Comparison of ENCODE assay signal across 12 cellular contexts in the genomic region with DNA sequence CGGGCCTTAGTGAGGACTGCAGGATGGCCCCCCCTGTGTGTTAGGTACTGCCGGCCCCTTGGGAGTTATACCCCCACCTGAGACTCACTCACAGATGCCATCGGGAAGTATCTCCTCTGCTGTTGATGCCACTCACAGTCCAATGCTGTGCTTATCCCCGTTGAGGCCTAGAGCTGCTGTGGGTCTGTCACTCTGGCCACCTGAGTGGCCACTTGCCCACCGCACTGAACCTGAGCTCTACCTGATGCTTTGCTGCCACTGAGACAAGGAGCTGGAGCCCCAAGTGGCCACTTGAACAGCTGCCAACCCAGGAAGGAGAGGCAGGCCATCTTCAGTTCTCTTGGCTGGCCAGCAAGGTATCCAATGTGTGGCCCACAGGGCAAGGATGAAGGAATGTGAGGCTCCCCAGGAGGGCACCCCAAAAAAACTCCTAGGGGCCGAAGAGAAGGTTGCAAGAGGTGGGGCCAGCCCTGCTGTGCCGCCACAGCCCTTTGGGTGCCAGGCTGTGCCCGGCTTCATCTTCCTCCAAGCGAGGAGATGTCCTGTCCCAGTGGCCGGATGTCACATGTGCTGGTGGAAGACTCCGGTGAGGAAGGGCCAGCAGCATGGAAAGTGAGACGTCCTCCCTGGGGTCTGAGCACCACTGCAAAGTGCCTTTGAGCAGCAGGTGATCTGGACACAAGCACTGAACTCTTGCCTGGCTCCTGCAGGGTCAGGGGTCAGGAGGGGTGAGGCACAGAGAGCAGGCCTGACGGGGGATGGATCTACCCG.
"Had no signal": no experiment of that assay in that cellular context is flagged by ENCODE, and none has a peak within 500 bp of the region (broad histone marks: within the 10 kb centered on the region; RNA-seq: fewer than 3 reads in every experiment).

No MANE protein-coding gene starts in this region.

- H3K9me3 ChIP-seq: heart right ventricle, pancreas had no signal

- H3K9me3 Mint-ChIP-seq: activated naive CD8-positive, alpha-beta T cell treated with anti-CD3 and anti-CD28 coated beads, Interleukin-2, amount 10 ng/mL, durations not matched to agents 7 days and 5 days; naive B cell; type B pancreatic cell had no signal

- H3K36me3 ChIP-seq: heart right ventricle, pancreas had no signal

- FAIRE-seq: frontal cortex, pancreas had no signal

- H3K27me3 Mint-ChIP-seq: activated naive CD8-positive, alpha-beta T cell treated with anti-CD3 and anti-CD28 coated beads, Interleukin-2, amount 10 ng/mL, durations not matched to agents 7 days and 5 days had no signal

- H3K27ac Mint-ChIP-seq: activated naive CD8-positive, alpha-beta T cell treated with anti-CD3 and anti-CD28 coated beads, Interleukin-2, amount 10 ng/mL, durations not matched to agents 7 days and 5 days had no signal

- H3K4me3 ChIP-seq: heart right ventricle, pancreas had no signal

- H3K27me3 ChIP-seq: pancreas had no signal

- H3K36me3 Mint-ChIP-seq: activated naive CD8-positive, alpha-beta T cell treated with anti-CD3 and anti-CD28 coated beads, Interleukin-2, amount 10 ng/mL, durations not matched to agents 7 days and 5 days; naive B cell; type B pancreatic cell had no signal

- H3K27ac ChIP-seq: pancreas had no signal

- ATAC-seq: heart right ventricle, pancreas, SK-N-SH treated with all-trans-retinoic acid at 6 μM for 48 hours had no signal

- DNase-seq: activated CD4-positive, alpha-beta T cell treated with anti-CD3 and anti-CD28 coated beads for 48 hours; activated naive CD8-positive, alpha-beta T cell treated with anti-CD3 and anti-CD28 coated beads, Interleukin-2, amount 10 ng/mL, durations not matched to agents 7 days and 5 days; anterior cingulate cortex; mammary epithelial cell; naive B cell; stimulated activated CD4-positive, alpha-beta T cell treated with anti-CD3 and anti-CD28 coated beads, Interleukin-4, amount 100 ng/mL, for 1 hour; stimulated activated naive CD4-positive, alpha-beta T cell had no signal

- H3K4me1 ChIP-seq: pancreas had no signal

- H3K4me3 Mint-ChIP-seq: naive B cell, type B pancreatic cell had no signal
